Comparison of ENCODE assay signal across 18 cellular contexts in genomic region chr6:158361961-158362634, GRCh38. TPM values are rescaled to one million over a fixed set of nuclear protein-coding genes. Genes with fewer than 3 reads are reported as not detected.
DNase-seq lines count a peak whose midpoint lies in the region; ATAC-seq, FAIRE-seq and TF ChIP-seq lines count a peak whose summit lies in the region.
"Had no signal": no experiment of that assay in that cellular context is flagged by ENCODE, and none has a peak within 500 bp of the region (broad histone marks: within the 10 kb centered on the region; RNA-seq: fewer than 3 reads in every experiment).

No MANE protein-coding gene starts in this region.

- no peak overlapping the region for H2AFZ ChIP-seq in HepG2 (ENCODE audit: low read length)

- peaks cover 39% of the 10 kb centered on the region for H3K79me2 ChIP-seq in HepG2 (ENCODE audit: insufficient read depth, low read length)

- ATAC-seq in Right ventricle myocardium superior (ENCODE audit: poor library complexity) (peak; percentile 91), HepG2 (no peak), esophagus mucosa (no peak)
- no peak for ATAC-seq in stimulated activated naive B cell treated with anti-CD40 and anti-IgM and Interleukin-4, amounts not matched to agents 10 μg/mL and 1 μg/mL and 100 μg/mL, for 72 hours (replicated peaks)
- ATAC-seq: left lung had no signal

- H3K36me3 Mint-ChIP-seq in stimulated activated naive B cell treated with anti-CD40 and anti-IgM and Interleukin-4, amounts not matched to agents 10 μg/mL and 1 μg/mL and 100 μg/mL, for 72 hours, result peaks cover 11% of the 10 kb centered on the region in 2 donors

- no peak for TF ChIP-seq POLR2A in HepG2 (IDR thresholded peaks at IDR 0.05; ENCODE audit: insufficient read depth in 1 of 2, low read depth in 2 of 2, low read length in 2 of 2)

- no peak overlapping the region for H3K4me3 ChIP-seq in HepG2 (replicated peaks in 1 of 3; ENCODE audit: insufficient read depth in 1 of 3, low read depth in 2 of 3, low read length in 3 of 3)
- H3K4me3 ChIP-seq in effector memory CD4-positive, alpha-beta T cell (ENCODE audit: insufficient read depth, low read depth, low read length, poor library complexity, severe bottlenecking), result no peak overlapping the region
- H3K4me3 ChIP-seq: left lung had no signal

- WGBS in HepG2 (ENCODE audit: low lambda C conversion rate), result 98% methylated on average over 4 of the region's 4 CpGs

- CTCF ChIA-PET in HepG2 (lab: Yijun Ruan, JAX; ENCODE audit: low intra/inter-chr PET ratio, low total read pairs), result no interaction called here

- H3K27ac ChIP-seq in cingulate gyrus (ENCODE audit: low read depth, low read length) (peak overlapping the region; percentile 75), HepG2 (ENCODE audit: extremely low read length, insufficient read depth, low read length) (no peak overlapping the region)
- H3K27ac ChIP-seq in effector memory CD4-positive, alpha-beta T cell (ENCODE audit: insufficient read depth, low read length, poor library complexity, severe bottlenecking), result no peak overlapping the region
- H3K27ac ChIP-seq: left lung had no signal

- no TSS peak for BruUV-seq in HepG2 (replicated peaks; lab: Mats Ljungman, UMichigan)

- H3K9ac ChIP-seq in HepG2 (ENCODE audit: insufficient read depth, low read depth, low read length), result no peak overlapping the region

- POLR2A ChIA-PET in HepG2 (lab: Yijun Ruan, JAX), result interaction anchor here (0.7 kb wide), 1 partner anchor 349 kb away, joined by 3 read pairs; no protein-coding TSS in a partner anchor

- H3K9me3 ChIP-seq in HepG2 (ENCODE audit: low read length), result no peaks in the 10 kb centered on the region
- no peaks in the 10 kb centered on the region for H3K9me3 ChIP-seq in effector memory CD4-positive, alpha-beta T cell (ENCODE audit: control insufficient read depth, low read length)
- H3K9me3 ChIP-seq: left lung had no signal

- H3K4me1 Mint-ChIP-seq in stimulated activated naive B cell treated with anti-CD40 and anti-IgM and Interleukin-4, amounts not matched to agents 10 μg/mL and 1 μg/mL and 100 μg/mL, for 72 hours, result peaks cover 20 to 29% of the 10 kb centered on the region in 2 donors

- H3K9me3 Mint-ChIP-seq in stimulated activated naive B cell treated with anti-CD40 and anti-IgM and Interleukin-4, amounts not matched to agents 10 μg/mL and 1 μg/mL and 100 μg/mL, for 72 hours, result peaks cover 3 to 4% of the 10 kb centered on the region in 2 donors
- H3K9me3 Mint-ChIP-seq: type B pancreatic cell had no signal

- no peak overlapping the region for H3K27ac Mint-ChIP-seq in stimulated activated naive B cell treated with anti-CD40 and anti-IgM and Interleukin-4, amounts not matched to agents 10 μg/mL and 1 μg/mL and 100 μg/mL, for 72 hours
- H3K27ac Mint-ChIP-seq: endodermal cell, type B pancreatic cell had no signal

- in situ Hi-C loops in HepG2 (cut with HindIII; ENCODE audit: extremely low pct_ligation_motif_present, low pct_unique_long_range_greater_than_20kb), result no loop called here

- peaks cover 10% of the 10 kb centered on the region for H3K4me1 ChIP-seq in HepG2 (ENCODE audit: insufficient read depth, low read length)
- peaks cover 13% of the 10 kb centered on the region for H3K4me1 ChIP-seq in effector memory CD4-positive, alpha-beta T cell (ENCODE audit: control insufficient read depth, insufficient read depth, low read length, poor library complexity, severe bottlenecking)

- no peaks in the 10 kb centered on the region for H3K27me3 Mint-ChIP-seq in stimulated activated naive B cell treated with anti-CD40 and anti-IgM and Interleukin-4, amounts not matched to agents 10 μg/mL and 1 μg/mL and 100 μg/mL, for 72 hours
- H3K27me3 Mint-ChIP-seq: brain, naive B cell, type B pancreatic cell had no signal

- TF ChIP-seq RAD21 in HepG2 (CRISPR knock-in tag; IDR thresholded peaks at IDR 0.05), result no peak

- no peak overlapping the region for H3K4me2 ChIP-seq in HepG2 (ENCODE audit: low read depth, low read length)

- H3K27me3 ChIP-seq in HepG2 (ENCODE audit: control insufficient read depth in 1 of 2, insufficient read depth in 2 of 2, low read length in 2 of 2), result no peaks in the 10 kb centered on the region
- no peaks in the 10 kb centered on the region for H3K27me3 ChIP-seq in effector memory CD4-positive, alpha-beta T cell (replicated peaks; ENCODE audit: control insufficient read depth, insufficient read depth, low read length, poor library complexity, severe bottlenecking)
- H3K27me3 ChIP-seq: left lung had no signal

- DNase-seq in Right ventricle myocardium superior, result no peak
- no peak for DNase-seq in cardiac septum (ENCODE audit: low spot score)
- no peak for DNase-seq in HepG2 (ENCODE audit: low spot score)
- DNase-seq in stimulated activated naive B cell treated with anti-CD40 and anti-IgM and Interleukin-4, amounts not matched to agents 10 μg/mL and 1 μg/mL and 100 μg/mL, for 72 hours, result no peak
- no peak for DNase-seq in effector memory CD4-positive, alpha-beta T cell
- DNase-seq in NCI-H1930 (lab: John Stamatoyannopoulos, UW), result no peak
- DNase-seq: 8988T; endodermal cell; left lung; naive B cell; NCI-H1436; NCI-H446 treated with DMSO at 0.1 percent for 48 hours; stimulated activated CD4-positive, alpha-beta T cell treated with anti-CD3 and anti-CD28 coated beads, Interleukin-2, amount 100 ng/mL, for 24 hours; stimulated activated CD8-positive, alpha-beta memory T cell treated with anti-CD3 and anti-CD28 coated beads, Interleukin-4, amount 100 ng/mL, for 48 hours had no signal

- no peaks in the 10 kb centered on the region for H4K20me1 ChIP-seq in HepG2 (ENCODE audit: insufficient read depth, low read length)

- FAIRE-seq in HepG2 (lab: Jason Lieb, UNC), result no peak

- no peak for TF ChIP-seq CTCF in HepG2 (CRISPR knock-in tag; IDR thresholded peaks at IDR 0.05)

- H3K4me3 Mint-ChIP-seq in stimulated activated naive B cell treated with anti-CD40 and anti-IgM and Interleukin-4, amounts not matched to agents 10 μg/mL and 1 μg/mL and 100 μg/mL, for 72 hours, result no peak overlapping the region
- H3K4me3 Mint-ChIP-seq: brain, endodermal cell, naive B cell, type B pancreatic cell had no signal

- TF ChIP-seq EP300 in HepG2 (IDR thresholded peaks at IDR 0.05; ENCODE audit: low read depth in 2 of 2, low read length in 2 of 2) (no peak), HepG2 (CRISPR knock-in tag; IDR thresholded peaks at IDR 0.05; ENCODE audit: borderline replicate concordance) (no peak)

- no peaks in the 10 kb centered on the region for H3K36me3 ChIP-seq in HepG2 (replicated peaks in 1 of 2; ENCODE audit: control insufficient read depth in 1 of 2, insufficient read depth in 2 of 2, low read length in 2 of 2)
- H3K36me3 ChIP-seq in effector memory CD4-positive, alpha-beta T cell (ENCODE audit: control insufficient read depth, insufficient read depth, low read length), result no peaks in the 10 kb centered on the region
- H3K36me3 ChIP-seq: left lung had no signal

- intact Hi-C loops in Right ventricle myocardium superior (cut with DNase I), result no loop called here
- intact Hi-C loops in cardiac septum (cut with DNase I), result no loop called here
- intact Hi-C loops in HepG2 (cut with micrococcal nuclease; ENCODE audit: unreplicated experiment), result no loop called here

TF ChIP-seq in HepG2, 621 proteins besides CTCF, POLR2A, EP300 and RAD21:
- TF ChIP-seq ZNF121 (CRISPR knock-in tag; IDR thresholded peaks at IDR 0.05) (peak; percentile 53; the same call in 1 of the 2 replicates), ZNF737 (CRISPR knock-in tag; IDR thresholded peaks at IDR 0.05; ENCODE audit: borderline replicate concordance) (no peak), NCOA5 (CRISPR knock-in tag; IDR thresholded peaks at IDR 0.05) (no peak)
- TF ChIP-seq, protein P1, sequence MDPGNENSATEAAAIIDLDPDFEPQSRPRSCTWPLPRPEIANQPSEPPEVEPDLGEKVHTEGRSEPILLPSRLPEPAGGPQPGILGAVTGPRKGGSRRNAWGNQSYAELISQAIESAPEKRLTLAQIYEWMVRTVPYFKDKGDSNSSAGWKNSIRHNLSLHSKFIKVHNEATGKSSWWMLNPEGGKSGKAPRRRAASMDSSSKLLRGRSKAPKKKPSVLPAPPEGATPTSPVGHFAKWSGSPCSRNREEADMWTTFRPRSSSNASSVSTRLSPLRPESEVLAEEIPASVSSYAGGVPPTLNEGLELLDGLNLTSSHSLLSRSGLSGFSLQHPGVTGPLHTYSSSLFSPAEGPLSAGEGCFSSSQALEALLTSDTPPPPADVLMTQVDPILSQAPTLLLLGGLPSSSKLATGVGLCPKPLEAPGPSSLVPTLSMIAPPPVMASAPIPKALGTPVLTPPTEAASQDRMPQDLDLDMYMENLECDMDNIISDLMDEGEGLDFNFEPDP (CRISPR knock-in tag; conservative IDR thresholded peaks at IDR 0.05), result no peak

RNA-seq across cellular contexts. Expression of gene TULP4, which starts 49.8 kb away (rescaled TPM):
- 98.2 TPM for total RNA-seq in Right ventricle myocardium superior
- 98.3 TPM for total RNA-seq in cardiac septum
- total RNA-seq in HepG2 (2016; rRNA removed; fragmentation: Illumina TruSeq; extraction: Trizol), result 122 and 143 TPM in 2 replicates
- total RNA-seq in HepG2 (2016; cell fraction: cytosol; rRNA removed; fragmentation: Illumina TruSeq; extraction: Trizol; ENCODE audit: low read depth), result 244 and 275 TPM in 2 replicates
- 121 and 124 TPM in 2 replicates for total RNA-seq in HepG2 (2016; cell fraction: insoluble cytoplasmic fraction; rRNA removed; fragmentation: Illumina TruSeq; extraction: Trizol)
- 358 and 486 TPM in 2 replicates for total RNA-seq in HepG2 (2016; cell fraction: membrane; rRNA removed; fragmentation: Illumina TruSeq; extraction: Trizol)
- total RNA-seq in HepG2 (2016; cell fraction: nucleus; rRNA removed; fragmentation: Illumina TruSeq; extraction: Trizol), result 96.8 and 105 TPM in 2 replicates
- polyA plus RNA-seq in HepG2 (2011; rRNA removed), result 19.1 and 21.1 TPM in 2 replicates
- polyA plus RNA-seq in HepG2 (2011; cell fraction: cytosol; rRNA removed), result 9.7 and 14.3 TPM in 2 replicates
- polyA plus RNA-seq in HepG2 (2011; cell fraction: nucleus; rRNA removed), result 37.4 and 38.9 TPM in 2 replicates
- polyA plus RNA-seq in HepG2 (2012), result 13.6 and 14.1 TPM in 2 replicates
- polyA plus RNA-seq in HepG2 (2016; cell fraction: cytosol; fragmentation: Illumina TruSeq; extraction: Trizol; ENCODE audit: low read depth), result 1.3 and 1.7 TPM in 2 replicates
- polyA plus RNA-seq in HepG2 (2016; cell fraction: insoluble cytoplasmic fraction; fragmentation: Illumina TruSeq; extraction: Trizol; ENCODE audit: low read depth), result 8.7 and 9.3 TPM in 2 replicates
- 2.5 and 3.1 TPM in 2 replicates for polyA plus RNA-seq in HepG2 (2016; cell fraction: membrane; fragmentation: Illumina TruSeq; extraction: Trizol; ENCODE audit: low read depth)
- polyA plus RNA-seq in HepG2 (2016; cell fraction: nucleus; fragmentation: Illumina TruSeq; extraction: Trizol; ENCODE audit: insufficient read depth, low read depth), result 17.9 and 19.4 TPM in 2 replicates
- 41.3 and 139 TPM in 2 replicates for polyA minus RNA-seq in HepG2 (2011; rRNA and poly(A)+ RNA removed; ENCODE audit: low replicate concordance)
- 105 and 136 TPM in 2 replicates for polyA minus RNA-seq in HepG2 (2011; cell fraction: cytosol; rRNA and poly(A)+ RNA removed)
- 153 and 181 TPM in 2 replicates for polyA minus RNA-seq in HepG2 (2011; cell fraction: nucleus; rRNA and poly(A)+ RNA removed)
- total RNA-seq in esophagus mucosa, result 35.6 TPM
